17 cellular contexts compared by ENCODE assay signal in genomic region chr2:220959391-220959802, GRCh38.
DNase-seq lines count a peak whose midpoint lies in the region; ATAC-seq, FAIRE-seq and TF ChIP-seq lines count a peak whose summit lies in the region.
"Had no signal": no experiment of that assay in that cellular context is flagged by ENCODE, and none has a peak within 500 bp of the region (broad histone marks: within the 10 kb centered on the region; RNA-seq: fewer than 3 reads in every experiment).

No MANE protein-coding gene starts in this region.

- no peak overlapping the region for H3K18ac ChIP-seq in H9 (ENCODE audit: insufficient read length, low read depth, low read length)

- FAIRE-seq in HepG2 (lab: Jason Lieb, UNC) (no peak), endothelial cell of umbilical vein (lab: Jason Lieb, UNC) (no peak)
- FAIRE-seq: A204.1 had no signal

- H3K36me3 Mint-ChIP-seq in H9 (ENCODE audit: insufficient read depth in 1 of 3, low read depth in 3 of 3) = no peaks in the 10 kb centered on the region; a peak in 1 of 7 replicates
- H3K36me3 Mint-ChIP-seq: CD8-positive, alpha-beta T cell; natural killer cell treated with Interleukin-12 subunit alpha and Interleukin-12 subunit beta and Interleukin-15 and Interleukin-18, amount 100 ng/mL, for 72 hours had no signal

- DNase-seq in HepG2 (ENCODE audit: low spot score) (no peak), endothelial cell of umbilical vein (ENCODE audit: low read depth, low spot score) (peak; percentile 5), midbrain (lab: John Stamatoyannopoulos, UW) (peak; percentile 72), aorta (peak in 1 of 2 donors; percentile 52), Peyer's patch (no peak), H9 (no peak)
- DNase-seq: activated CD4-positive, alpha-beta T cell treated with anti-CD3 and anti-CD28 coated beads for 48 hours; activated naive CD8-positive, alpha-beta T cell treated with anti-CD3 and anti-CD28 coated beads, Interleukin-2, amount 50 U/mL, for 24 hours; CD8-positive, alpha-beta T cell; GF-D8; retina; stimulated activated CD4-positive, alpha-beta T cell treated with anti-CD3 and anti-CD28 coated beads, Interleukin-2, amount 100 ng/mL, for 48 hours had no signal

- H3K36me3 ChIP-seq in liver (ENCODE audit: control insufficient read depth in 4 of 4, insufficient read depth in 3 of 4, low read depth in 1 of 4, low read length in 3 of 4) (no peaks in the 10 kb centered on the region), HepG2 (replicated peaks in 1 of 2; ENCODE audit: control insufficient read depth in 1 of 2, insufficient read depth in 2 of 2, low read length in 2 of 2) (no peaks in the 10 kb centered on the region), endothelial cell of umbilical vein (ENCODE audit: control insufficient read depth in 2 of 2, extremely low read depth in 1 of 2, insufficient read depth in 2 of 2, low read length in 2 of 2) (no peaks in the 10 kb centered on the region), aorta (ENCODE audit: control insufficient read depth in 1 of 2, insufficient read depth in 2 of 2, low read length in 1 of 2) (no peaks in the 10 kb centered on the region), Peyer's patch (no peaks in the 10 kb centered on the region)

- TF ChIP-seq POLR2A in HepG2 (IDR thresholded peaks at IDR 0.05; ENCODE audit: insufficient read depth in 1 of 2, low read depth in 2 of 2, low read length in 2 of 2) (no peak), endothelial cell of umbilical vein (IDR thresholded peaks at IDR 0.05; ENCODE audit: low read depth, low read length) (no peak), Peyer's patch (IDR thresholded peaks at IDR 0.05) (no peak)

- H3K27ac Mint-ChIP-seq in H9 = no peak overlapping the region
- H3K27ac Mint-ChIP-seq: activated naive CD8-positive, alpha-beta T cell treated with anti-CD3 and anti-CD28 coated beads, Interleukin-2, amount 50 U/mL, for 24 hours; CD8-positive, alpha-beta T cell; natural killer cell treated with Interleukin-12 subunit alpha and Interleukin-12 subunit beta and Interleukin-15 and Interleukin-18, amount 100 ng/mL, for 72 hours had no signal

- H3K27me3 Mint-ChIP-seq in H9 (ENCODE audit: low read depth) = no peaks in the 10 kb centered on the region

- H2BK120ac ChIP-seq in H9 (ENCODE audit: low read depth, low read length, poor library complexity, severe bottlenecking) = no peak overlapping the region

- H3K4me2 ChIP-seq in HepG2 (ENCODE audit: low read depth, low read length) (no peak overlapping the region), endothelial cell of umbilical vein (ENCODE audit: insufficient read depth, low read length) (no peak overlapping the region), H9 (ENCODE audit: insufficient read depth, insufficient read length, low read length) (no peak overlapping the region)

- H3K56ac ChIP-seq in H9 (ENCODE audit: insufficient read length, low read depth, low read length) = no peak overlapping the region

- peak overlapping the region in 1 of 2 donors; percentile 6 for H3K27ac ChIP-seq in liver (ENCODE audit: low read depth in 1 of 2, low read length in 2 of 2)
- H3K27ac ChIP-seq in HepG2 (ENCODE audit: extremely low read length, insufficient read depth, low read length) = no peak overlapping the region
- H3K27ac ChIP-seq in endothelial cell of umbilical vein (ENCODE audit: insufficient read depth, low read depth, low read length) = no peak overlapping the region
- no peak overlapping the region for H3K27ac ChIP-seq in aorta (ENCODE audit: low read depth in 1 of 2, low read length in 2 of 2)
- H3K27ac ChIP-seq in Peyer's patch = no peak overlapping the region
- no peak overlapping the region for H3K27ac ChIP-seq in H9 (ENCODE audit: insufficient read length, low read depth, low read length)

- H3K23me2 ChIP-seq in H9 (ENCODE audit: insufficient read length, low read depth, low read length, poor library complexity, severe bottlenecking) = no peaks in the 10 kb centered on the region

- H2BK20ac ChIP-seq in H9 (ENCODE audit: low read depth, low read length, poor library complexity, severe bottlenecking) = no peak overlapping the region

- H4K20me1 ChIP-seq in HepG2 (ENCODE audit: insufficient read depth, low read length) (no peaks in the 10 kb centered on the region), endothelial cell of umbilical vein (replicated peaks; ENCODE audit: control insufficient read depth, extremely low read depth, insufficient read depth, low read length) (no peaks in the 10 kb centered on the region), H9 (ENCODE audit: control insufficient read depth, insufficient read depth, insufficient read length) (no peaks in the 10 kb centered on the region)

- TF ChIP-seq RAD21 in liver (IDR thresholded peaks at IDR 0.05) (no peak), HepG2 (CRISPR knock-in tag; IDR thresholded peaks at IDR 0.05) (no peak)

- dilution Hi-C loops in endothelial cell of umbilical vein (cut with MboI; ENCODE audit: extremely low pct_ligation_motif_present, low sequenced_read_pairs) = no loop called here

- no peak overlapping the region for H2BK5ac ChIP-seq in H9 (ENCODE audit: insufficient read length, low read length)

- H3K4me1 ChIP-seq in liver (ENCODE audit: control insufficient read depth in 4 of 4, insufficient read depth in 4 of 4, low read length in 3 of 4) (peaks cover 0 to 10% (median 4%) of the 10 kb centered on the region in 4 donors), HepG2 (ENCODE audit: insufficient read depth, low read length) (no peaks in the 10 kb centered on the region), endothelial cell of umbilical vein (ENCODE audit: control insufficient read depth, extremely low read depth, insufficient read depth, low read length) (no peaks in the 10 kb centered on the region), aorta (ENCODE audit: control insufficient read depth in 1 of 2, insufficient read depth in 2 of 2, low read length in 2 of 2) (peaks cover 2 to 9% of the 10 kb centered on the region in 2 donors), Peyer's patch (peaks cover 0 to 5% (median 0%) of the 10 kb centered on the region in 4 donors), H9 (ENCODE audit: insufficient read depth, low read length) (no peaks in the 10 kb centered on the region)

- no peak overlapping the region for H2AFZ ChIP-seq in HepG2 (ENCODE audit: low read length)
- no peak overlapping the region for H2AFZ ChIP-seq in endothelial cell of umbilical vein (ENCODE audit: low read depth, low read length)
- H2AFZ ChIP-seq in H9 (ENCODE audit: low read length) = no peak overlapping the region

- H3K79me2 ChIP-seq in HepG2 (ENCODE audit: insufficient read depth, low read length) (no peaks in the 10 kb centered on the region), endothelial cell of umbilical vein (ENCODE audit: control insufficient read depth, insufficient read depth, low read length) (no peaks in the 10 kb centered on the region), H9 (ENCODE audit: insufficient read depth, low read length) (no peaks in the 10 kb centered on the region)

- H3K4me1 Mint-ChIP-seq in H9 = peaks cover 5 to 7% of the 10 kb centered on the region in 2 experiments
- H3K4me1 Mint-ChIP-seq: activated naive CD8-positive, alpha-beta T cell treated with anti-CD3 and anti-CD28 coated beads, Interleukin-2, amount 50 U/mL, for 24 hours; central memory CD8-positive, alpha-beta T cell had no signal

- no peak overlapping the region for H3K23ac ChIP-seq in H9 (ENCODE audit: insufficient read length, low read depth, low read length)

- BruUV-seq in HepG2 (replicated peaks; lab: Mats Ljungman, UMichigan) (no TSS peak), endothelial cell of umbilical vein (replicated peaks; lab: Mats Ljungman, UMichigan) (no TSS peak)

- no peak overlapping the region for H4K8ac ChIP-seq in H9 (replicated peaks; ENCODE audit: insufficient read length, low read depth, low read length)

- no peaks in the 10 kb centered on the region for H3K9me3 Mint-ChIP-seq in H9
- H3K9me3 Mint-ChIP-seq: CD8-positive, alpha-beta T cell; central memory CD8-positive, alpha-beta T cell; natural killer cell treated with Interleukin-12 subunit alpha and Interleukin-12 subunit beta and Interleukin-15 and Interleukin-18, amount 100 ng/mL, for 72 hours had no signal

- intact Hi-C loops in HepG2 (cut with micrococcal nuclease; ENCODE audit: unreplicated experiment) = no loop called here
- intact Hi-C loops in endothelial cell of umbilical vein (cut with micrococcal nuclease) = no loop called here
- intact Hi-C loops in aorta (cut with DNase I) = no loop called here

- no peak for TF ChIP-seq EP300 in HepG2 (IDR thresholded peaks at IDR 0.05; ENCODE audit: low read depth in 2 of 2, low read length in 2 of 2)
- TF ChIP-seq EP300 in HepG2 (CRISPR knock-in tag; IDR thresholded peaks at IDR 0.05; ENCODE audit: borderline replicate concordance) = no peak

- CTCF ChIA-PET in HepG2 (lab: Yijun Ruan, JAX; ENCODE audit: low intra/inter-chr PET ratio, low total read pairs) = no interaction called here
- CTCF ChIA-PET in endothelial cell of umbilical vein (lab: Charles Lee) = no interaction called here

- no peak overlapping the region for H3K9ac ChIP-seq in liver (ENCODE audit: low read depth in 1 of 2, low read length in 2 of 2)
- H3K9ac ChIP-seq in HepG2 (ENCODE audit: insufficient read depth, low read depth, low read length) = no peak overlapping the region
- no peak overlapping the region for H3K9ac ChIP-seq in endothelial cell of umbilical vein (replicated peaks; ENCODE audit: extremely low read depth, insufficient read depth, low read length)
- H3K9ac ChIP-seq in H9 (ENCODE audit: extremely low read depth, insufficient read length, low read length) = no peak overlapping the region

- no peak overlapping the region for H4K5ac ChIP-seq in H9 (ENCODE audit: insufficient read length, low read depth, low read length)

- H3K9me3 ChIP-seq in liver (ENCODE audit: control insufficient read depth in 4 of 4, low read length in 3 of 4) (no peaks in the 10 kb centered on the region), HepG2 (ENCODE audit: low read length) (peaks cover 38% of the 10 kb centered on the region; the same call in 1 of the 2 replicates), endothelial cell of umbilical vein (replicated peaks; ENCODE audit: control insufficient read depth, insufficient read depth, low read length) (no peaks in the 10 kb centered on the region), aorta (ENCODE audit: control insufficient read depth, low read length) (no peaks in the 10 kb centered on the region), Peyer's patch (no peaks in the 10 kb centered on the region), H9 (ENCODE audit: control insufficient read depth, low read depth, low read length) (no peaks in the 10 kb centered on the region)

- H3K9me1 ChIP-seq in endothelial cell of umbilical vein (replicated peaks; ENCODE audit: control insufficient read depth, extremely low read depth, insufficient read depth, low read length) = no peaks in the 10 kb centered on the region

- TF ChIP-seq CTCF in liver (IDR thresholded peaks at IDR 0.05; ENCODE audit: low read depth, low read length, missing input control) = no peak
- no peak for TF ChIP-seq CTCF in HepG2 (CRISPR knock-in tag; IDR thresholded peaks at IDR 0.05)
- TF ChIP-seq CTCF in endothelial cell of umbilical vein (IDR thresholded peaks at IDR 0.05; ENCODE audit: extremely low read depth in 1 of 2, insufficient read depth in 1 of 2, low read depth in 1 of 2, low read length in 2 of 2) = no peak
- TF ChIP-seq CTCF in Peyer's patch (IDR thresholded peaks at IDR 0.05) = no peak
- TF ChIP-seq CTCF in H9 (conservative IDR thresholded peaks at IDR 0.05) = no peak

- H3K14ac ChIP-seq in H9 (ENCODE audit: insufficient read depth, low read length) = no peak overlapping the region

- POLR2A ChIA-PET in HepG2 (lab: Yijun Ruan, JAX) (no interaction called here), endothelial cell of umbilical vein (lab: Charles Lee) (no interaction called here)

- H2BK15ac ChIP-seq in H9 (ENCODE audit: low read depth, low read length) = no peak overlapping the region

- no peak overlapping the region for H2BK12ac ChIP-seq in H9 (ENCODE audit: insufficient read length, low read depth, low read length)

- no peak overlapping the region for H3K4ac ChIP-seq in H9 (ENCODE audit: low read depth, low read length)

- no peak overlapping the region for H3K4me3 Mint-ChIP-seq in H9
- H3K4me3 Mint-ChIP-seq: activated naive CD8-positive, alpha-beta T cell treated with anti-CD3 and anti-CD28 coated beads, Interleukin-2, amount 50 U/mL, for 24 hours; CD8-positive, alpha-beta T cell; central memory CD8-positive, alpha-beta T cell; natural killer cell treated with Interleukin-12 subunit alpha and Interleukin-12 subunit beta and Interleukin-15 and Interleukin-18, amount 100 ng/mL, for 72 hours had no signal

- in situ Hi-C loops in HepG2 (cut with HindIII; ENCODE audit: extremely low pct_ligation_motif_present, low pct_unique_long_range_greater_than_20kb) = no loop called here

- WGBS in liver = 19% methylated on average over 1 of the region's 1 CpG
- WGBS in HepG2 (ENCODE audit: low lambda C conversion rate) = 0% methylated on average over 1 of the region's 1 CpG
- 3 to 10% methylated on average over 1 of the region's 1 CpG for WGBS in aorta, 2 donors
- no CpG with 5 or more reads among the region's 1 CpG for WGBS in H9 (ENCODE audit: extremely low coverage, insufficient read length, low lambda C conversion rate)

- ATAC-seq in HepG2 = no peak
- peak; percentile 56 for ATAC-seq in aorta (ENCODE audit: low FRiP score)
- no peak for ATAC-seq in GM18907 (IDR thresholded peaks at IDR 0.05; ENCODE audit: unreplicated experiment)
- ATAC-seq: activated naive CD8-positive, alpha-beta T cell treated with anti-CD3 and anti-CD28 coated beads, Interleukin-2, amount 50 U/mL, for 24 hours; CD8-positive, alpha-beta T cell; natural killer cell treated with Interleukin-12 subunit alpha and Interleukin-12 subunit beta and Interleukin-15 and Interleukin-18, amount 100 ng/mL, for 72 hours had no signal

- no peaks in the 10 kb centered on the region for H3K27me3 ChIP-seq in liver (ENCODE audit: control insufficient read depth in 4 of 4, insufficient read depth in 4 of 4, low read length in 3 of 4)
- no peaks in the 10 kb centered on the region for H3K27me3 ChIP-seq in HepG2 (ENCODE audit: control insufficient read depth in 1 of 2, insufficient read depth in 2 of 2, low read length in 2 of 2)
- H3K27me3 ChIP-seq in endothelial cell of umbilical vein (ENCODE audit: control insufficient read depth in 2 of 2, insufficient read depth in 2 of 2, low read length in 2 of 2) = no peaks in the 10 kb centered on the region
- no peaks in the 10 kb centered on the region for H3K27me3 ChIP-seq in aorta (ENCODE audit: control insufficient read depth in 1 of 2, insufficient read depth in 2 of 2, low read length in 1 of 2)
- no peaks in the 10 kb centered on the region for H3K27me3 ChIP-seq in Peyer's patch
- no peaks in the 10 kb centered on the region for H3K27me3 ChIP-seq in H9 (ENCODE audit: insufficient read depth, low read length)

- no peak overlapping the region for H4K91ac ChIP-seq in H9 (ENCODE audit: insufficient read length, low read depth, low read length)

- H2AK5ac ChIP-seq in H9 (ENCODE audit: insufficient read length, low read length) = no peak overlapping the region

- H3K4me3 ChIP-seq in liver (ENCODE audit: low read depth in 1 of 3, low read length in 3 of 3) = no peak overlapping the region
- H3K4me3 ChIP-seq in HepG2 (replicated peaks in 1 of 3; ENCODE audit: insufficient read depth in 1 of 3, low read depth in 2 of 3, low read length in 3 of 3) = no peak overlapping the region
- no peak overlapping the region for H3K4me3 ChIP-seq in endothelial cell of umbilical vein (replicated peaks in 1 of 3; ENCODE audit: insufficient read depth in 1 of 3, low read depth in 1 of 3, low read length in 3 of 3)
- no peak overlapping the region for H3K4me3 ChIP-seq in aorta (ENCODE audit: low read length in 2 of 2)
- H3K4me3 ChIP-seq in Peyer's patch = no peak overlapping the region

- H3K79me1 ChIP-seq in H9 (ENCODE audit: insufficient read depth, low read depth, low read length, poor library complexity, severe bottlenecking) = no peaks in the 10 kb centered on the region

- H3T11ph ChIP-seq in H9 (ENCODE audit: low read length) = no peak overlapping the region

Comparison
In these comparisons a context has a peak if more than half of its experiments do, and no peak if none do; other contexts are left out.
1. DNase-seq: peak in endothelial cell of umbilical vein (single experiment) and midbrain (single experiment); none in HepG2 (single experiment), Peyer's patch (0 of 3) and H9 (single experiment).